Comparison of ENCODE assay signal across 1 cellular context in the genomic region with DNA sequence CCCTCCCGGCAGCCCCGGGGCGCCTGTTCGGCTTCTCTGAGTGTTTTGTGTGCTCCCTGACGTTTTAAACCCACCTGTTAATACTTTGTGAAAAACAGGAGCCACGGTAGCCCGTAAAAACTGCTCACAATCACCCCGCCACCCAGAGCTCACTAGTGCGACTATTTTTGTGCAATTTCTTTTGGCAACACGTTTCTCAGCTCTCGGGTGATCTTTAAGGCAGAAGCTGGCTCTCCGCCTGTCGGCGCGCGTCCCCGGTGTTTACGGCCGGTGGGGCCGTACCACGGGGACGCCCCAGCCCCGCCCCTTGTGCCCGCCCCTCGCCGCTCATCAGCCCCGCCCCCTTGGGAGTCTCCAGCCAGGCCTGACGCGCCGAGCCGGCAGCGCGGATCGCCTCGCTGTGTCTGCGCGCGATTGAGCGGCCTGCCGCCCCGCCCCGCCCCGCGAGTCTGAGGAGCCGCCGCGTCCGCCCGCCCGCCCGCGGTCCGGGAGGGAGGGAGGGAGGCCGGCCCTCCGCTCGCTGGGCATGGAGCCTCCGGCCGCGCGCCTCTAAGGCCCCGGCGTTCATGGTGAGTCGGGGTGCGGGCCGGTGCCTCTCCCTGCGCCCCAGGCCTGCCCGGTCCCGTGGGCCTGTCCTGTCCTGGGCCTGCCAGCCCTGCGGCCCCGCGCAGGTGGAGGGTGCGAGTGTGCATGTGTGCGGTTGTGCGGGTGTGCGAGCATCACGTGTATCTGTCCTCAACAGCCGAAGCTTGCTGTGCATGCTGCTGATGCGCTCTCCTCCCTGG.
TF ChIP-seq lines count a peak whose summit lies in the region.

No MANE protein-coding gene starts in this region.

TF ChIP-seq in K562, 482 proteins besides CTCF, POLR2A, EP300 and RAD21 (continued from another document):
- TF ChIP-seq, protein P1, sequence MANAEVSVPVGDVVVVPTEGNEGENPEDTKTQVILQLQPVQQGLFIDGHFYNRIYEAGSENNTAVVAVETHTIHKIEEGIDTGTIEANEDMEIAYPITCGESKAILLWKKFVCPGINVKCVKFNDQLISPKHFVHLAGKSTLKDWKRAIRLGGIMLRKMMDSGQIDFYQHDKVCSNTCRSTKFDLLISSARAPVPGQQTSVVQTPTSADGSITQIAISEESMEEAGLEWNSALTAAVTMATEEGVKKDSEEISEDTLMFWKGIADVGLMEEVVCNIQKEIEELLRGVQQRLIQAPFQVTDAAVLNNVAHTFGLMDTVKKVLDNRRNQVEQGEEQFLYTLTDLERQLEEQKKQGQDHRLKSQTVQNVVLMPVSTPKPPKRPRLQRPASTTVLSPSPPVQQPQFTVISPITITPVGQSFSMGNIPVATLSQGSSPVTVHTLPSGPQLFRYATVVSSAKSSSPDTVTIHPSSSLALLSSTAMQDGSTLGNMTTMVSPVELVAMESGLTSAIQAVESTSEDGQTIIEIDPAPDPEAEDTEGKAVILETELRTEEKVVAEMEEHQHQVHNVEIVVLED (CRISPR knock-in tag; IDR thresholded peaks at IDR 0.05) = peak; percentile 12; the same call in 1 of the 2 replicates
